Comparison of ENCODE assay signal across 12 cellular contexts in the genomic region with DNA sequence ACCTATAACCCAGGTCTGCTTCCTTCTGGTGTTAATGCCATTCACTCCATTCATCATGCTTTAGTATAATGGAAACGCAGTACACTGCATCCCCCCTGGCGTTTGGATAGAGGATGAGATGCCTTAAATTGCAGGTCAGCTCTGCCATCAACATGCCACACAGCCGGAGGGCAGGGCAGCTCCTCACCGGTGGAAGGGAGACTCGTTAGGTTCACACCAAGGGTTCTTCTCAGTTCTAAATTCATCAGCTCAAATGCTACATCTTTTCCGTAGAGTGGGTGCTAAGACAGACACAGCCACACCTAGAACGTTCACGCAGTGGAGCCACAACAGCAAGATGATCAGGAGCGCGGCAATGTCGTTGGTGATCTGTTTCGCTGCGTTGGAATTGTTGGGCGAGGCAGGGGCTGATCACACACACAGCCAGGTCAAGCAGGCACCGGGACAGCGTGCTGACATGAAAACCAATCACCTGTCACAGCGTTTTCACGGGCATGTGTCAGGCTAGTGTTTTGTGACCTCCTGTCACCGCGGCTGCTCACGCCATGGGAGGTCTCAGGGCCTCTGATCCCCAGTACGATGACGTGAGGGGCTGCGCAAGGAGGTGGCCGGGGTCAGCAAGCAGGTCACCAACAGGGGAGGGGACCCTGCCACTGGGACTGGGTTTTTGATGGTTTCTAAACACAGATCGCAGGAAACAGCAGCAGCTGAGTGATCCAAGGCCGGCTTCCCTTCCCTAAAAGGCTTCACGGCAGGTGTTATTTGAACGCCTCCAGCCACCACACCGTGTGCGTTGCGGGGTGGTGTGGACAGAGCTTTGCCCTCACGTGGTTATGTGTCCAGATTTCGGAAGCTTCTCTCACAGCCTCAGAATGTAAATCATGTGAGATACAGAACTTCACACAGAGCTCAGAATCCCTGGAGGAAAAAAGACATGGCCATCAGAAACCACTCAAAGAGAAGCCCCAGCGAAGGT.
DNase-seq lines count a peak whose midpoint lies in the region; TF ChIP-seq lines count a peak whose summit lies in the region.
"Had no signal": no experiment of that assay in that cellular context is flagged by ENCODE, and none has a peak within 500 bp of the region (broad histone marks: within the 10 kb centered on the region; RNA-seq: fewer than 3 reads in every experiment).

No MANE protein-coding gene starts in this region.

- H3K36me3 Mint-ChIP-seq in activated CD4-positive, alpha-beta T cell treated with anti-CD3 and anti-CD28 coated beads, Interleukin-2, amount 10 ng/mL, durations not matched to agents 24 days and 14 days (ENCODE audit: low read depth) = no peaks in the 10 kb centered on the region
- no peaks in the 10 kb centered on the region for H3K36me3 Mint-ChIP-seq in nephron progenitor cell (ENCODE audit: low read depth)
- H3K36me3 Mint-ChIP-seq: CD4-positive, CD25-positive, alpha-beta regulatory T cell had no signal

- no peak overlapping the region for H3K27ac Mint-ChIP-seq in activated CD4-positive, alpha-beta T cell treated with anti-CD3 and anti-CD28 coated beads, Interleukin-2, amount 10 ng/mL, durations not matched to agents 24 days and 14 days
- peak overlapping the region; percentile 30 for H3K27ac Mint-ChIP-seq in nephron progenitor cell
- H3K27ac Mint-ChIP-seq: CD4-positive, CD25-positive, alpha-beta regulatory T cell had no signal

- no peaks in the 10 kb centered on the region for H3K27me3 Mint-ChIP-seq in activated CD4-positive, alpha-beta T cell treated with anti-CD3 and anti-CD28 coated beads, Interleukin-2, amount 10 ng/mL, durations not matched to agents 24 days and 14 days
- peaks cover 3% of the 10 kb centered on the region for H3K27me3 Mint-ChIP-seq in nephron progenitor cell (ENCODE audit: low read depth, poor library complexity)

- no peak overlapping the region for H3K4me3 Mint-ChIP-seq in activated CD4-positive, alpha-beta T cell treated with anti-CD3 and anti-CD28 coated beads, Interleukin-2, amount 10 ng/mL, durations not matched to agents 24 days and 14 days
- no peak overlapping the region for H3K4me3 Mint-ChIP-seq in nephron progenitor cell
- H3K4me3 Mint-ChIP-seq: CD4-positive, CD25-positive, alpha-beta regulatory T cell had no signal

- TF ChIP-seq CTCF in nephron progenitor cell (IDR thresholded peaks at IDR 0.05) = no peak

- H3K9me3 Mint-ChIP-seq in activated CD4-positive, alpha-beta T cell treated with anti-CD3 and anti-CD28 coated beads, Interleukin-2, amount 10 ng/mL, durations not matched to agents 24 days and 14 days = no peaks in the 10 kb centered on the region
- no peaks in the 10 kb centered on the region for H3K9me3 Mint-ChIP-seq in nephron progenitor cell
- H3K9me3 Mint-ChIP-seq: CD4-positive, CD25-positive, alpha-beta regulatory T cell had no signal

- no peaks in the 10 kb centered on the region for H3K4me1 Mint-ChIP-seq in activated CD4-positive, alpha-beta T cell treated with anti-CD3 and anti-CD28 coated beads, Interleukin-2, amount 10 ng/mL, durations not matched to agents 24 days and 14 days
- H3K4me1 Mint-ChIP-seq in nephron progenitor cell = peaks cover 12% of the 10 kb centered on the region
- H3K4me1 Mint-ChIP-seq: CD4-positive, CD25-positive, alpha-beta regulatory T cell had no signal

- intact Hi-C loops in activated CD4-positive, alpha-beta T cell treated with anti-CD3 and anti-CD28 coated beads, Interleukin-2, amount 10 ng/mL, durations not matched to agents 24 days and 14 days (cut with micrococcal nuclease) = no loop called here

- peak; percentile 45 for DNase-seq in activated CD4-positive, alpha-beta T cell treated with anti-CD3 and anti-CD28 coated beads, Interleukin-2, amount 10 ng/mL, durations not matched to agents 24 days and 14 days
- DNase-seq in activated CD4-positive, alpha-beta T cell treated with anti-CD3 and anti-CD28 coated beads for 48 hours = no peak
- DNase-seq in NCI-H69 (lab: John Stamatoyannopoulos, UW) (peak; percentile 21), nephron progenitor cell (no peak), retina (peak; percentile 29), NCI-H1417 (lab: John Stamatoyannopoulos, UW) (no peak), NCI-H774 (lab: John Stamatoyannopoulos, UW) (no peak), COR-L47 (lab: John Stamatoyannopoulos, UW) (no peak)
- DNase-seq: Calu3; CD4-positive, CD25-positive, alpha-beta regulatory T cell; DMS 273 treated with DMSO at 0.1 percent for 48 hours; DMS79 had no signal

Comparison
In these comparisons a context has a peak if more than half of its experiments do, and no peak if none do; other contexts are left out.
1. DNase-seq: peak in activated CD4-positive, alpha-beta T cell treated with anti-CD3 and anti-CD28 coated beads, Interleukin-2, amount 10 ng/mL, durations not matched to agents 24 days and 14 days (single experiment), NCI-H69 (single experiment) and retina (single experiment); none in activated CD4-positive, alpha-beta T cell treated with anti-CD3 and anti-CD28 coated beads for 48 hours (single experiment), nephron progenitor cell (single experiment), NCI-H1417 (0 of 3), NCI-H774 (single experiment) and COR-L47 (single experiment).